Comparison of ENCODE assay signal across 8 cellular contexts in the genomic region with DNA sequence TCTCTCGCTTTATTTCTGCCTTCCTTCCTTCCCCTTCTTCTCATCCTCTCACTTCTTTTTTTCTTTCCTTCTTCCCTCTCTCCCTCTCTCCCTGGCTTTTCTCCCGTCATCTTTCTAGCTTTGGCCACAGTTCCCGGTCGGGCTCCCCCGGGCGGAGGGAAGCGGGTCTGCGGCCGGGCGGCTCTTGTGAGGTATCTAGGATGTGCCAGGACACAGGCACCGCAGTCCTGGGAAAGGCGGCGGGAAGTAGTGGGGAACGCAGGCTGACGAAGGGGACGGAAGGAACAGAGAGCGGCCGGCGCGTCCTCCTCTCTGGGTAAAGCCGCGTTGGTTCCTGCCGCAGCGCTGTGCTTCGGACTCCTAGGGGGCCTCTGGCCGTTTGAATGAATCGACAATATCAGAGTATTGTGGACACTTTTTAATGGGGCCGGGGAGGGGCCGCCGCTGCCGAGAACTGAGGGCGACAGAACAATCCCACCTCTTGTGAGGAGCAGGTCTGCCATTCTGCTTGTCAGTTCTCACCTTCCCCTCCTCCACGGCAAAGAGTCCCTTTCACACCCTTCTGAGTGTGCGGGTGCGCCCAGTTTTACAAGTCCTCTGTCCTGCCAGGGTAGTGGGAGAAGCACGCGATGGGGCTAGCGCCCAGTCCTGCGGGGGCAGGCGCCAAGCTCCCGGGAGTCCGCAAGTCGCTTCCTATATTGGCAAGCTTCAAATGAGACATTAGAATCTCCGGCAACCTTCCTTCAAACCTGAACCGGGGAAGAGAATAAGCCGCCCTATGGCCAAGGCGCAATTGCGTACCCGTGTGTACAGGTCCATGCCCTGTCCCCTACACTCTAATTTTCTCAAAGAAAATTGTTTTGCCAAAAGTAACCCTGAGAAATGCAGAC. TPM values are rescaled to one million over a fixed set of nuclear protein-coding genes. Genes with fewer than 3 reads are reported as not detected.
DNase-seq lines count a peak whose midpoint lies in the region; TF ChIP-seq lines count a peak whose summit lies in the region.

No MANE protein-coding gene starts in this region.

- peaks cover 100% of the 10 kb centered on the region for H3K27me3 Mint-ChIP-seq in activated CD4-positive, alpha-beta T cell treated with anti-CD3 and anti-CD28 coated beads, Interleukin-2, amount 10 ng/mL, durations not matched to agents 7 days and 5 days

- DNase-seq in activated CD4-positive, alpha-beta T cell treated with anti-CD3 and anti-CD28 coated beads, Interleukin-2, amount 10 ng/mL, durations not matched to agents 7 days and 5 days = no peak
- DNase-seq in activated CD4-positive, alpha-beta T cell treated with anti-CD3 and anti-CD28 coated beads, Interleukin-2, amount 50 U/mL, for 1 hour = no peak
- DNase-seq in NCI-H1930 (lab: John Stamatoyannopoulos, UW) (peak; percentile 60 to 68), fibroblast of pulmonary artery (ENCODE audit: low read depth) (peak; percentile 60), ovary (peak; percentile 71 to 86 (median 82)), middle frontal gyrus (ENCODE audit: extremely low spot score, low spot score) (no peak), sigmoid colon (no peak)

- H3K4me3 Mint-ChIP-seq in activated CD4-positive, alpha-beta T cell treated with anti-CD3 and anti-CD28 coated beads, Interleukin-2, amount 10 ng/mL, durations not matched to agents 7 days and 5 days = peak overlapping the region; percentile 23

- H3K27me3 ChIP-seq in ovary (no peaks in the 10 kb centered on the region), sigmoid colon (peaks cover 94 to 100% (median 100%) of the 10 kb centered on the region in 3 donors)

- TF ChIP-seq EP300 in ovary (IDR thresholded peaks at IDR 0.05) = no peak
- no peak for TF ChIP-seq EP300 in sigmoid colon (IDR thresholded peaks at IDR 0.05)

- POLR2A ChIA-PET in activated CD4-positive, alpha-beta T cell treated with anti-CD3 and anti-CD28 coated beads, Interleukin-2, amount 10 ng/mL, durations not matched to agents 7 days and 5 days (lab: Charles Lee) = interaction anchor here (0.6 kb wide), 1 partner anchor 13 kb away, joined by 3 read pairs; the partner anchor contains the start of gene C1orf53

- no peaks in the 10 kb centered on the region for H3K9me3 ChIP-seq in ovary
- H3K9me3 ChIP-seq in sigmoid colon = no peaks in the 10 kb centered on the region

- H3K4me1 ChIP-seq in ovary (ENCODE audit: insufficient read depth) (peaks cover 17% of the 10 kb centered on the region), sigmoid colon (peaks cover 0 to 82% (median 68%) of the 10 kb centered on the region in 4 donors)

- TF ChIP-seq POLR2A in ovary (IDR thresholded peaks at IDR 0.05) (peak; percentile 44), sigmoid colon (IDR thresholded peaks at IDR 0.05) (no peak)

- 1% methylated on average over 49 of the region's 49 CpGs for WGBS in ovary, 3 donors
- 1 to 2% methylated on average over 49 of the region's 49 CpGs for WGBS in sigmoid colon, 2 donors

- peaks cover 3% of the 10 kb centered on the region for H3K36me3 Mint-ChIP-seq in activated CD4-positive, alpha-beta T cell treated with anti-CD3 and anti-CD28 coated beads, Interleukin-2, amount 10 ng/mL, durations not matched to agents 7 days and 5 days (ENCODE audit: low read depth)

- TF ChIP-seq CTCF in WI38 (IDR thresholded peaks at IDR 0.05; ENCODE audit: low read depth, low read length) (peak; percentile 71), fibroblast of pulmonary artery (IDR thresholded peaks at IDR 0.05; ENCODE audit: low read length, missing control alignments) (peak; percentile 64), ovary (IDR thresholded peaks at IDR 0.05) (peak in 2 of 3 donors; percentile 35 to 51), sigmoid colon (IDR thresholded peaks at IDR 0.05) (peak in 2 of 4 experiments; percentile 12 to 30)

- H3K27ac ChIP-seq in ovary = peak overlapping the region in 1 of 2 donors; percentile 44
- H3K27ac ChIP-seq in sigmoid colon = no peak overlapping the region

- CTCF ChIA-PET in activated CD4-positive, alpha-beta T cell treated with anti-CD3 and anti-CD28 coated beads, Interleukin-2, amount 10 ng/mL, durations not matched to agents 7 days and 5 days (lab: Charles Lee) = interaction anchor here (1.0 to 3.1 kb wide), 4 partner anchors 10 to 394 kb away, joined by 3 to 14 read pairs (median 6); no protein-coding TSS in a partner anchor

- intact Hi-C loops in ovary (cut with DNase I) = no loop called here
- intact Hi-C loops in sigmoid colon (cut with DNase I) = no loop called here

- H3K4me1 Mint-ChIP-seq in activated CD4-positive, alpha-beta T cell treated with anti-CD3 and anti-CD28 coated beads, Interleukin-2, amount 10 ng/mL, durations not matched to agents 7 days and 5 days = peaks cover 82% of the 10 kb centered on the region

- peak overlapping the region; percentile 40 for H3K4me3 ChIP-seq in WI38 (ENCODE audit: low read depth, low read length)
- H3K4me3 ChIP-seq in fibroblast of pulmonary artery (replicated peaks; ENCODE audit: low read depth, low read length) = peak overlapping the region; percentile 46
- peak overlapping the region; percentile 17 for H3K4me3 ChIP-seq in ovary
- peak overlapping the region in 2 of 4 donors; percentile 16 for H3K4me3 ChIP-seq in sigmoid colon

- no peaks in the 10 kb centered on the region for H3K9me3 Mint-ChIP-seq in activated CD4-positive, alpha-beta T cell treated with anti-CD3 and anti-CD28 coated beads, Interleukin-2, amount 10 ng/mL, durations not matched to agents 7 days and 5 days

- H3K27ac Mint-ChIP-seq in activated CD4-positive, alpha-beta T cell treated with anti-CD3 and anti-CD28 coated beads, Interleukin-2, amount 10 ng/mL, durations not matched to agents 7 days and 5 days = no peak overlapping the region

- H3K36me3 ChIP-seq in ovary (no peaks in the 10 kb centered on the region), sigmoid colon (no peaks in the 10 kb centered on the region)

RNA-seq across cellular contexts. Expression of gene LHX9, which starts 1.1 kb away (rescaled TPM):
- total RNA-seq in activated CD4-positive, alpha-beta T cell treated with anti-CD3 and anti-CD28 coated beads, Interleukin-2, amount 10 ng/mL, durations not matched to agents 7 days and 5 days = not detected
- total RNA-seq in ovary (10 to 100 TPM in 5 of 7 donors, 1 to 10 TPM in 2; 6.2 to 15.9 (median 10.9) TPM), sigmoid colon (not detected)
- polyA plus RNA-seq in ovary (10 to 100 TPM in 1 of 2 donors, 1 to 10 TPM in 1; 9.1 to 13.2 TPM), sigmoid colon (under 1 TPM in 1 of 3 donors, not detected in 2; 0.01 TPM)

RNA-seq across cellular contexts. Expression of gene C1orf53, which starts 13.6 kb away (rescaled TPM):
- total RNA-seq in activated CD4-positive, alpha-beta T cell treated with anti-CD3 and anti-CD28 coated beads, Interleukin-2, amount 10 ng/mL, durations not matched to agents 7 days and 5 days = 1 to 10 TPM; 1.2 to 2.0 TPM
- total RNA-seq in ovary (1 to 10 TPM; 1.9 to 5.4 (median 4.6) TPM), sigmoid colon (1 to 10 TPM in 3 of 4 donors, not detected in 1; 1.2 to 3.3 (median 2.9) TPM)
- polyA plus RNA-seq in ovary (1 to 10 TPM; 6.7 to 7.5 TPM), sigmoid colon (10 to 100 TPM in 2 of 3 donors, 1 to 10 TPM in 1; 4.8 to 13.8 (median 12.9) TPM)

Comparison
In these comparisons a context has a peak if more than half of its experiments do, and no peak if none do; other contexts are left out.
1. DNase-seq: peak in NCI-H1930 (2 of 2), fibroblast of pulmonary artery (single experiment) and ovary (5 of 5); none in activated CD4-positive, alpha-beta T cell treated with anti-CD3 and anti-CD28 coated beads, Interleukin-2, amount 10 ng/mL, durations not matched to agents 7 days and 5 days (single experiment), activated CD4-positive, alpha-beta T cell treated with anti-CD3 and anti-CD28 coated beads, Interleukin-2, amount 50 U/mL, for 1 hour (single experiment), middle frontal gyrus (single experiment) and sigmoid colon (single experiment).
2. RNA of gene LHX9, which starts 1.1 kb away (total RNA-seq): 6.2 to 15.9 TPM in ovary; not detected in activated CD4-positive, alpha-beta T cell treated with anti-CD3 and anti-CD28 coated beads, Interleukin-2, amount 10 ng/mL, durations not matched to agents 7 days and 5 days and not detected in sigmoid colon; every median in the first group is over 4 times any median in the second.